In genomic region chr13:112970552-112971287, GRCh38 we compare ENCODE assay signal across 1 cellular context.
TF ChIP-seq lines count a peak whose summit lies in the region.

No MANE protein-coding gene starts in this region.

TF ChIP-seq in K562, 482 proteins besides CTCF, POLR2A, EP300 and RAD21 (continued from another document):
- TF ChIP-seq KLF16 (IDR thresholded peaks at IDR 0.05) (no peak), CBFA2T3 (IDR thresholded peaks at IDR 0.05) (0 out of 2 replicates have a peak, but pooled peaks have one; percentile 12), CAMTA2 (CRISPR knock-in tag; conservative IDR thresholded peaks at IDR 0.05) (no peak)
